In genomic region chr19:1169921-1170885, GRCh38 we compare ENCODE assay signal across 1 cellular context.
TF ChIP-seq lines count a peak whose summit lies in the region.

No MANE protein-coding gene starts in this region.

TF ChIP-seq in K562, 482 proteins besides CTCF, POLR2A, EP300 and RAD21 (continued from another document and continues in another):
- no peak for TF ChIP-seq ARID4B (CRISPR knock-in tag; IDR thresholded peaks at IDR 0.05)
- no peak for TF ChIP-seq ZBTB1 (CRISPR knock-in tag; IDR thresholded peaks at IDR 0.05; ENCODE audit: borderline replicate concordance, low read depth)
- peak; percentile 29 to 53; a peak in 2 of 4 replicates for TF ChIP-seq NRF1 (conservative IDR thresholded peaks at IDR 0.05 in 1 of 2, IDR thresholded peaks at IDR 0.05 in 1 of 2)
- TF ChIP-seq HMGN3 (IDR thresholded peaks at IDR 0.05; ENCODE audit: borderline replicate concordance, extremely low read depth, insufficient read length, low read depth, low read length), result peak; percentile 28
- TF ChIP-seq BCOR (IDR thresholded peaks at IDR 0.05), result 0 out of 2 replicates have a peak, but pooled peaks have one; percentile 6
- peak; percentile 87 for TF ChIP-seq PRDM10 (IDR thresholded peaks at IDR 0.05; ENCODE audit: partially characterized antibody)
- TF ChIP-seq MITF (IDR thresholded peaks at IDR 0.05), result no peak
- TF ChIP-seq POLR3A (IDR thresholded peaks at IDR 0.05; ENCODE audit: borderline replicate concordance, extremely low read depth, insufficient read depth, insufficient read length), result no peak
- no peak for TF ChIP-seq HMG20A (CRISPR knock-in tag; conservative IDR thresholded peaks at IDR 0.05)
- no peak for TF ChIP-seq HOMEZ (CRISPR knock-in tag; IDR thresholded peaks at IDR 0.05)
- no peak for TF ChIP-seq HDAC8 (tag; IDR thresholded peaks at IDR 0.05)
- TF ChIP-seq CC2D1A (IDR thresholded peaks at IDR 0.05), result no peak
- no peak for TF ChIP-seq BRF2 (IDR thresholded peaks at IDR 0.05; ENCODE audit: borderline replicate concordance, insufficient read depth, insufficient read length)
- peak; percentile 47 for TF ChIP-seq MGA (IDR thresholded peaks at IDR 0.05)
- no peak for TF ChIP-seq MYNN (IDR thresholded peaks at IDR 0.05)
- no peak for TF ChIP-seq MYNN (CRISPR knock-in tag; IDR thresholded peaks at IDR 0.05)
- no peak for TF ChIP-seq MCM3 (IDR thresholded peaks at IDR 0.05)
- TF ChIP-seq HMGXB4 (CRISPR knock-in tag; IDR thresholded peaks at IDR 0.05), result no peak
- peak; percentile 91 for TF ChIP-seq TOE1 (IDR thresholded peaks at IDR 0.05; ENCODE audit: borderline replicate concordance)
- TF ChIP-seq TOE1 (CRISPR knock-in tag; IDR thresholded peaks at IDR 0.05; ENCODE audit: borderline replicate concordance, low read depth), result no peak
- TF ChIP-seq HES1 (IDR thresholded peaks at IDR 0.05; ENCODE audit: low read depth), result 0 out of 2 replicates have a peak, but pooled peaks have one; percentile 35
- no peak for TF ChIP-seq ATF1 (CRISPR knock-in tag; IDR thresholded peaks at IDR 0.05)
- TF ChIP-seq ATF1 (tag; IDR thresholded peaks at IDR 0.05), result peak; percentile 76
- TF ChIP-seq PTBP1 (IDR thresholded peaks at IDR 0.05; ENCODE audit: low read depth, low read length), result no peak
